ENCODE assay signal across 1 cellular context in the genomic region with DNA sequence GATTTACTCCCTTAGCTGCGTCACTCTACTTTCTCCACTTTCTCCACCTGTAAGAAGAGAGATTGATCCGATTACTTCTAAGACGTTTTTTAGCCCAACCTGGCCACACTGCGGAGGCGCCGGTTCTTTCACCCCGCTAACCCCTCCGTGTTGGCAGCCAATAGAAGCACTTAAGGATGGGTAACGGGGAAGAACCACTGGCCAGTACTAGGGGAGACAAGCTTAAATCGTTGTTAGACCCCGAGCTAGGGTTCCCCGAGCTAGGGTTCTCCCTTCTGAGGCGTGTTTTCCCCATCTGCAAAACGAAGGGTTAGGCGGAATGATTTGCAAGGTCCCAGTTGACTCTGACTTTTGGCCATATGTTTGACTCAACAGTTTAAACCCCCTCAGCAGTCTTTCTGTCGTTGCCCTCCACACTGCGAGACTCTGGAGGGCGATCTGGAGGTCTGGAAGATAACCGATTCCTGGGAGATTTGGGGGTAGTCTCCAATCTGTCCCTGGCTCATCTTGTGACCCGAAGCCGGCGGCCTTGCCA.
A peak's percentile ranks its signal among the peaks of the same experiment; 100 is the strongest.
TF ChIP-seq lines count a peak whose summit lies in the region.

No MANE protein-coding gene starts in this region.

TF ChIP-seq in K562, 482 proteins besides CTCF, POLR2A, EP300 and RAD21 (continued from another document):
- TF ChIP-seq, protein P1, sequence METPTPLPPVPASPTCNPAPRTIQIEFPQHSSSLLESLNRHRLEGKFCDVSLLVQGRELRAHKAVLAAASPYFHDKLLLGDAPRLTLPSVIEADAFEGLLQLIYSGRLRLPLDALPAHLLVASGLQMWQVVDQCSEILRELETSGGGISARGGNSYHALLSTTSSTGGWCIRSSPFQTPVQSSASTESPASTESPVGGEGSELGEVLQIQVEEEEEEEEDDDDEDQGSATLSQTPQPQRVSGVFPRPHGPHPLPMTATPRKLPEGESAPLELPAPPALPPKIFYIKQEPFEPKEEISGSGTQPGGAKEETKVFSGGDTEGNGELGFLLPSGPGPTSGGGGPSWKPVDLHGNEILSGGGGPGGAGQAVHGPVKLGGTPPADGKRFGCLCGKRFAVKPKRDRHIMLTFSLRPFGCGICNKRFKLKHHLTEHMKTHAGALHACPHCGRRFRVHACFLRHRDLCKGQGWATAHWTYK (CRISPR knock-in tag; IDR thresholded peaks at IDR 0.05): 0 out of 2 replicates have a peak, but pooled peaks have one; percentile 5
- peak; percentile 11 for TF ChIP-seq POLR2B (IDR thresholded peaks at IDR 0.05; ENCODE audit: low read depth, partially characterized antibody)
- peak; percentile 0; the same call in 1 of the 2 replicates for TF ChIP-seq TEAD4 (IDR thresholded peaks at IDR 0.05; ENCODE audit: low read length)
- no peak for TF ChIP-seq TEAD4 (CRISPR knock-in tag; IDR thresholded peaks at IDR 0.05; ENCODE audit: borderline replicate concordance)
- no peak for TF ChIP-seq PPARD (CRISPR knock-in tag; IDR thresholded peaks at IDR 0.05)
- TF ChIP-seq, protein P2, sequence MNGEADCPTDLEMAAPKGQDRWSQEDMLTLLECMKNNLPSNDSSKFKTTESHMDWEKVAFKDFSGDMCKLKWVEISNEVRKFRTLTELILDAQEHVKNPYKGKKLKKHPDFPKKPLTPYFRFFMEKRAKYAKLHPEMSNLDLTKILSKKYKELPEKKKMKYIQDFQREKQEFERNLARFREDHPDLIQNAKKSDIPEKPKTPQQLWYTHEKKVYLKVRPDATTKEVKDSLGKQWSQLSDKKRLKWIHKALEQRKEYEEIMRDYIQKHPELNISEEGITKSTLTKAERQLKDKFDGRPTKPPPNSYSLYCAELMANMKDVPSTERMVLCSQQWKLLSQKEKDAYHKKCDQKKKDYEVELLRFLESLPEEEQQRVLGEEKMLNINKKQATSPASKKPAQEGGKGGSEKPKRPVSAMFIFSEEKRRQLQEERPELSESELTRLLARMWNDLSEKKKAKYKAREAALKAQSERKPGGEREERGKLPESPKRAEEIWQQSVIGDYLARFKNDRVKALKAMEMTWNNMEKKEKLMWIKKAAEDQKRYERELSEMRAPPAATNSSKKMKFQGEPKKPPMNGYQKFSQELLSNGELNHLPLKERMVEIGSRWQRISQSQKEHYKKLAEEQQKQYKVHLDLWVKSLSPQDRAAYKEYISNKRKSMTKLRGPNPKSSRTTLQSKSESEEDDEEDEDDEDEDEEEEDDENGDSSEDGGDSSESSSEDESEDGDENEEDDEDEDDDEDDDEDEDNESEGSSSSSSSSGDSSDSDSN (IDR thresholded peaks at IDR 0.05; ENCODE audit: borderline replicate concordance in 1 of 2, low read depth in 2 of 2, low read length in 2 of 2): 0 out of 4 replicates have a peak, but pooled peaks of 1 of the 2 experiments have one; percentile 50
- TF ChIP-seq, protein P3, sequence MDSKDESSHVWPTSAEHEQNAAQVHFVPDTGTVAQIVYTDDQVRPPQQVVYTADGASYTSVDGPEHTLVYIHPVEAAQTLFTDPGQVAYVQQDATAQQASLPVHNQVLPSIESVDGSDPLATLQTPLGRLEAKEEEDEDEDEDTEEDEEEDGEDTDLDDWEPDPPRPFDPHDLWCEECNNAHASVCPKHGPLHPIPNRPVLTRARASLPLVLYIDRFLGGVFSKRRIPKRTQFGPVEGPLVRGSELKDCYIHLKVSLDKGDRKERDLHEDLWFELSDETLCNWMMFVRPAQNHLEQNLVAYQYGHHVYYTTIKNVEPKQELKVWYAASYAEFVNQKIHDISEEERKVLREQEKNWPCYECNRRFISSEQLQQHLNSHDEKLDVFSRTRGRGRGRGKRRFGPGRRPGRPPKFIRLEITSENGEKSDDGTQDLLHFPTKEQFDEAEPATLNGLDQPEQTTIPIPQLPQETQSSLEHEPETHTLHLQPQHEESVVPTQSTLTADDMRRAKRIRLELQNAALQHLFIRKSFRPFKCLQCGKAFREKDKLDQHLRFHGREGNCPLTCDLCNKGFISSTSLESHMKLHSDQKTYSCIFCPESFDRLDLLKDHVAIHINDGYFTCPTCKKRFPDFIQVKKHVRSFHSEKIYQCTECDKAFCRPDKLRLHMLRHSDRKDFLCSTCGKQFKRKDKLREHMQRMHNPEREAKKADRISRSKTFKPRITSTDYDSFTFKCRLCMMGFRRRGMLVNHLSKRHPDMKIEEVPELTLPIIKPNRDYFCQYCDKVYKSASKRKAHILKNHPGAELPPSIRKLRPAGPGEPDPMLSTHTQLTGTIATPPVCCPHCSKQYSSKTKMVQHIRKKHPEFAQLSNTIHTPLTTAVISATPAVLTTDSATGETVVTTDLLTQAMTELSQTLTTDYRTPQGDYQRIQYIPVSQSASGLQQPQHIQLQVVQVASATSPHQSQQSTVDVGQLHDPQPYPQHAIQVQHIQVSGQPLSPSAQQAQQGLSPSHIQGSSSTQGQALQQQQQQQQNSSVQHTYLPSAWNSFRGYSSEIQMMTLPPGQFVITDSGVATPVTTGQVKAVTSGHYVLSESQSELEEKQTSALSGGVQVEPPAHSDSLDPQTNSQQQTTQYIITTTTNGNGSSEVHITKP (IDR thresholded peaks at IDR 0.05; ENCODE audit: partially characterized antibody): peak; percentile 78
- TF ChIP-seq, protein P4, sequence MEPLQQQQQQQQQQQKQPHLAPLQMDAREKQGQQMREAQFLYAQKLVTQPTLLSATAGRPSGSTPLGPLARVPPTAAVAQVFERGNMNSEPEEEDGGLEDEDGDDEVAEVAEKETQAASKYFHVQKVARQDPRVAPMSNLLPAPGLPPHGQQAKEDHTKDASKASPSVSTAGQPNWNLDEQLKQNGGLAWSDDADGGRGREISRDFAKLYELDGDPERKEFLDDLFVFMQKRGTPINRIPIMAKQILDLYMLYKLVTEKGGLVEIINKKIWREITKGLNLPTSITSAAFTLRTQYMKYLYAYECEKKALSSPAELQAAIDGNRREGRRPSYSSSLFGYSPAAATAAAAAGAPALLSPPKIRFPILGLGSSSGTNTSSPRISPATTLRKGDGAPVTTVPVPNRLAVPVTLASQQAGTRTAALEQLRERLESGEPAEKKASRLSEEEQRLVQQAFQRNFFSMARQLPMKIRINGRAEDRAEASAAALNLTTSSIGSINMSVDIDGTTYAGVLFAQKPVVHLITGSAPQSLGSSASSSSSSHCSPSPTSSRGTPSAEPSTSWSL (CRISPR knock-in tag; IDR thresholded peaks at IDR 0.05; ENCODE audit: borderline replicate concordance): 0 out of 2 replicates have a peak, but pooled peaks have one; percentile 59
- TF ChIP-seq ZFP1 (CRISPR knock-in tag; IDR thresholded peaks at IDR 0.05): no peak
- TF ChIP-seq, protein P5, sequence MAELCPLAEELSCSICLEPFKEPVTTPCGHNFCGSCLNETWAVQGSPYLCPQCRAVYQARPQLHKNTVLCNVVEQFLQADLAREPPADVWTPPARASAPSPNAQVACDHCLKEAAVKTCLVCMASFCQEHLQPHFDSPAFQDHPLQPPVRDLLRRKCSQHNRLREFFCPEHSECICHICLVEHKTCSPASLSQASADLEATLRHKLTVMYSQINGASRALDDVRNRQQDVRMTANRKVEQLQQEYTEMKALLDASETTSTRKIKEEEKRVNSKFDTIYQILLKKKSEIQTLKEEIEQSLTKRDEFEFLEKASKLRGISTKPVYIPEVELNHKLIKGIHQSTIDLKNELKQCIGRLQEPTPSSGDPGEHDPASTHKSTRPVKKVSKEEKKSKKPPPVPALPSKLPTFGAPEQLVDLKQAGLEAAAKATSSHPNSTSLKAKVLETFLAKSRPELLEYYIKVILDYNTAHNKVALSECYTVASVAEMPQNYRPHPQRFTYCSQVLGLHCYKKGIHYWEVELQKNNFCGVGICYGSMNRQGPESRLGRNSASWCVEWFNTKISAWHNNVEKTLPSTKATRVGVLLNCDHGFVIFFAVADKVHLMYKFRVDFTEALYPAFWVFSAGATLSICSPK (IDR thresholded peaks at IDR 0.05; ENCODE audit: borderline replicate concordance): no peak
